1 cellular context compared by ENCODE assay signal in genomic region chr12:56645717-56646446, GRCh38.
TF ChIP-seq lines count a peak whose summit lies in the region.

ATP5F1B (minus strand) TSS chr12:56645984; CDS start chr12:56645963, 21 bp downstream.

TF ChIP-seq in HepG2, 621 proteins besides CTCF, POLR2A, EP300 and RAD21 (continued from another document and continues in another):
- TF ChIP-seq NR0B2 (CRISPR knock-in tag; IDR thresholded peaks at IDR 0.05) (no peak; the same call in 1 of the 2 replicates), ZNF747 (CRISPR knock-in tag; IDR thresholded peaks at IDR 0.05; ENCODE audit: borderline replicate concordance) (no peak; the same call in 1 of the 2 replicates), RXRB (CRISPR knock-in tag; IDR thresholded peaks at IDR 0.05; ENCODE audit: borderline replicate concordance) (no peak), PHB2 (IDR thresholded peaks at IDR 0.05; ENCODE audit: partially characterized antibody) (no peak), EZH2 (conservative IDR thresholded peaks at IDR 0.05; ENCODE audit: low read depth, low read length) (no peak), ZNF292 (CRISPR knock-in tag; IDR thresholded peaks at IDR 0.05; ENCODE audit: borderline replicate concordance, low read depth) (no peak), FOXC1 (CRISPR knock-in tag; IDR thresholded peaks at IDR 0.05; ENCODE audit: borderline replicate concordance) (peak; percentile 76; the same call in 1 of the 2 replicates), CEBPG (CRISPR knock-in tag; IDR thresholded peaks at IDR 0.05) (no peak), ZFP82 (CRISPR knock-in tag; IDR thresholded peaks at IDR 0.05; ENCODE audit: borderline replicate concordance) (peak; percentile 82; the same call in 1 of the 2 replicates), KAT7 (CRISPR knock-in tag; IDR thresholded peaks at IDR 0.05; ENCODE audit: borderline replicate concordance) (peak; percentile 83; the same call in 1 of the 2 replicates), ZNF264 (CRISPR knock-in tag; IDR thresholded peaks at IDR 0.05) (no peak), ZSCAN29 (CRISPR knock-in tag; conservative IDR thresholded peaks at IDR 0.05) (no peak), RAD51 (IDR thresholded peaks at IDR 0.05; ENCODE audit: borderline replicate concordance) (no peak), ZNF816 (CRISPR knock-in tag; IDR thresholded peaks at IDR 0.05; ENCODE audit: borderline replicate concordance) (peak; percentile 52; the same call in 1 of the 2 replicates), HES4 (CRISPR knock-in tag; IDR thresholded peaks at IDR 0.05; ENCODE audit: borderline replicate concordance) (peak; percentile 72), ZSCAN31 (CRISPR knock-in tag; IDR thresholded peaks at IDR 0.05; ENCODE audit: low read depth) (no peak), ZNF546 (CRISPR knock-in tag; conservative IDR thresholded peaks at IDR 0.05) (peak; percentile 99), RCOR2 (CRISPR knock-in tag; IDR thresholded peaks at IDR 0.05) (no peak), HNRNPUL1 (IDR thresholded peaks at IDR 0.05; ENCODE audit: low read depth, low read length) (no peak), DMTF1 (CRISPR knock-in tag; IDR thresholded peaks at IDR 0.05) (no peak), ZBTB3 (CRISPR knock-in tag; IDR thresholded peaks at IDR 0.05; ENCODE audit: borderline replicate concordance, low read depth) (no peak; the same call in 1 of the 2 replicates), BHLHE40 (IDR thresholded peaks at IDR 0.05; ENCODE audit: low read length) (no peak), ZNF460 (CRISPR knock-in tag; IDR thresholded peaks at IDR 0.05; ENCODE audit: borderline replicate concordance) (no peak), ZNF687 (CRISPR knock-in tag; IDR thresholded peaks at IDR 0.05) (peak; percentile 86), MED13 (CRISPR knock-in tag; IDR thresholded peaks at IDR 0.05) (no peak), HNF1A (IDR thresholded peaks at IDR 0.05; ENCODE audit: low read depth) (no peak; the same call in 1 of the 2 replicates), HNF1A (CRISPR knock-in tag; IDR thresholded peaks at IDR 0.05; ENCODE audit: borderline replicate concordance) (no peak), SAP130 (CRISPR knock-in tag; IDR thresholded peaks at IDR 0.05; ENCODE audit: low read depth) (peak; percentile 95), CBX1 (IDR thresholded peaks at IDR 0.05; ENCODE audit: low read depth) (peak; percentile 70), ZMYM3 (CRISPR knock-in tag; IDR thresholded peaks at IDR 0.05) (peak; percentile 37; the same call in 1 of the 2 replicates), GTF2F1 (IDR thresholded peaks at IDR 0.05; ENCODE audit: low read length) (peak; percentile 77; the same call in 1 of the 2 replicates), MXI1 (IDR thresholded peaks at IDR 0.05; ENCODE audit: borderline replicate concordance, low read depth, low read length) (peak; percentile 62; the same call in 1 of the 3 replicates), CBX2 (IDR thresholded peaks at IDR 0.05; ENCODE audit: low read depth, low read length) (no peak), CBX2 (CRISPR knock-in tag; IDR thresholded peaks at IDR 0.05; ENCODE audit: low read depth) (no peak), SNRNP70 (IDR thresholded peaks at IDR 0.05; ENCODE audit: low read depth, low read length) (no peak), GPBP1L1 (CRISPR knock-in tag; IDR thresholded peaks at IDR 0.05) (no peak), ARID5B (CRISPR knock-in tag; IDR thresholded peaks at IDR 0.05) (peak; percentile 14; the same call in 1 of the 2 replicates), SP4 (CRISPR knock-in tag; IDR thresholded peaks at IDR 0.05) (peak; percentile 80), KLF12 (CRISPR knock-in tag; IDR thresholded peaks at IDR 0.05; ENCODE audit: borderline replicate concordance) (peak; percentile 55; the same call in 1 of the 2 replicates), NFYB (CRISPR knock-in tag; IDR thresholded peaks at IDR 0.05) (peak; percentile 99), RFX3 (CRISPR knock-in tag; IDR thresholded peaks at IDR 0.05) (0 out of 2 replicates have a peak, but pooled peaks have one; percentile 32), ZNF383 (CRISPR knock-in tag; IDR thresholded peaks at IDR 0.05; ENCODE audit: borderline replicate concordance) (no peak; the same call in 1 of the 2 replicates), DMAP1 (CRISPR knock-in tag; IDR thresholded peaks at IDR 0.05) (peak; percentile 89)
- TF ChIP-seq, protein P1, sequence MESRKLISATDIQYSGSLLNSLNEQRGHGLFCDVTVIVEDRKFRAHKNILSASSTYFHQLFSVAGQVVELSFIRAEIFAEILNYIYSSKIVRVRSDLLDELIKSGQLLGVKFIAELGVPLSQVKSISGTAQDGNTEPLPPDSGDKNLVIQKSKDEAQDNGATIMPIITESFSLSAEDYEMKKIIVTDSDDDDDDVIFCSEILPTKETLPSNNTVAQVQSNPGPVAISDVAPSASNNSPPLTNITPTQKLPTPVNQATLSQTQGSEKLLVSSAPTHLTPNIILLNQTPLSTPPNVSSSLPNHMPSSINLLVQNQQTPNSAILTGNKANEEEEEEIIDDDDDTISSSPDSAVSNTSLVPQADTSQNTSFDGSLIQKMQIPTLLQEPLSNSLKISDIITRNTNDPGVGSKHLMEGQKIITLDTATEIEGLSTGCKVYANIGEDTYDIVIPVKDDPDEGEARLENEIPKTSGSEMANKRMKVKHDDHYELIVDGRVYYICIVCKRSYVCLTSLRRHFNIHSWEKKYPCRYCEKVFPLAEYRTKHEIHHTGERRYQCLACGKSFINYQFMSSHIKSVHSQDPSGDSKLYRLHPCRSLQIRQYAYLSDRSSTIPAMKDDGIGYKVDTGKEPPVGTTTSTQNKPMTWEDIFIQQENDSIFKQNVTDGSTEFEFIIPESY (CRISPR knock-in tag; IDR thresholded peaks at IDR 0.05): no peak
- TF ChIP-seq, protein P2, sequence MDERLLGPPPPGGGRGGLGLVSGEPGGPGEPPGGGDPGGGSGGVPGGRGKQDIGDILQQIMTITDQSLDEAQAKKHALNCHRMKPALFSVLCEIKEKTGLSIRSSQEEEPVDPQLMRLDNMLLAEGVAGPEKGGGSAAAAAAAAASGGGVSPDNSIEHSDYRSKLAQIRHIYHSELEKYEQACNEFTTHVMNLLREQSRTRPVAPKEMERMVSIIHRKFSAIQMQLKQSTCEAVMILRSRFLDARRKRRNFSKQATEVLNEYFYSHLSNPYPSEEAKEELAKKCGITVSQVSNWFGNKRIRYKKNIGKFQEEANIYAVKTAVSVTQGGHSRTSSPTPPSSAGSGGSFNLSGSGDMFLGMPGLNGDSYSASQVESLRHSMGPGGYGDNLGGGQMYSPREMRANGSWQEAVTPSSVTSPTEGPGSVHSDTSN (CRISPR knock-in tag; IDR thresholded peaks at IDR 0.05): peak; percentile 99
